9 cellular contexts compared by ENCODE assay signal in the genomic region with DNA sequence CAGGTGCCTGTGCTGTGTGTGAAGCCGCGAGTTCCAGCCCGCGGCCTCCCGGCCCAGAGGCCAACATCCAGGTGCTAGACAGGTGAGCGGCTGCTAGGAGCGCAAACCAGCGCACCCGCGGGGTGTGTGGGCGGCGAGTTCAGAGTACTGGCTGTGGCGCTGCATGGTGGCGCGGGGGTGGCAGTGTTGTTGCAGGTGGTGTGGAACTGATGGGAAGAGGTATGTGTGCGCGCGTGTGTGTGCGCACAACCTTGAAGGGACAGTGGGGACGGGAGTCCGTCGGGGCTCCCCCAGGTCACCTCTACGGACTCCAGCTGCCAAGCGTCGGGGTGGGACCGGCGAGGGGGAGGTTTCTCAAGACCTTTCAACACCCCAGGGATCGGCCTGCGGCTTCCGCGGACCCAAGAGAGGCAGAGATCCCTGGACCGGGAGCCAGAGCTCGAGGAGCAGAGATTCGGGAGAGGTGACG. TPM values are rescaled to one million over a fixed set of nuclear protein-coding genes. Genes with fewer than 3 reads are reported as not detected.
DNase-seq lines count a peak whose midpoint lies in the region; ATAC-seq and TF ChIP-seq lines count a peak whose summit lies in the region.
"Had no signal": no experiment of that assay in that cellular context is flagged by ENCODE, and none has a peak within 500 bp of the region (broad histone marks: within the 10 kb centered on the region; RNA-seq: fewer than 3 reads in every experiment).

No MANE protein-coding gene starts in this region.

- H3K4me3 ChIP-seq in NB4 (ENCODE audit: low read depth, low read length) = no peak overlapping the region

- peak; percentile 22 for DNase-seq in NB4 (ENCODE audit: low read depth)
- DNase-seq in activated T-cell treated with anti-CD3 and anti-CD28 coated beads, Interleukin-2, amount 50 U/mL, for 72 hours = peak; percentile 50 to 67
- peak; percentile 62 for DNase-seq in left kidney (ENCODE audit: low read depth, low spot score)
- peak; percentile 36 for DNase-seq in stimulated activated naive CD4-positive, alpha-beta T cell treated with Interleukin-2 at 50 U/mL for 16 hours (lab: John Stamatoyannopoulos, UW)
- no peak for DNase-seq in kidney glomerular epithelial cell (lab: John Stamatoyannopoulos, UW)
- DNase-seq in activated gamma-delta T cell treated with Interleukin-2 at 50 U/mL for 16 hours = no peak
- DNase-seq in GM10266 (ENCODE audit: extremely low spot score) = no peak

- H3K27ac Mint-ChIP-seq in activated T-cell treated with anti-CD3 and anti-CD28 coated beads, Interleukin-2, amount 50 U/mL, for 72 hours = no peak overlapping the region

- peaks cover 90% of the 10 kb centered on the region for H3K27me3 Mint-ChIP-seq in activated T-cell treated with anti-CD3 and anti-CD28 coated beads, Interleukin-2, amount 50 U/mL, for 72 hours (ENCODE audit: low read depth)

- H3K9me3 Mint-ChIP-seq in activated T-cell treated with anti-CD3 and anti-CD28 coated beads, Interleukin-2, amount 50 U/mL, for 72 hours = no peaks in the 10 kb centered on the region

- H3K4me1 Mint-ChIP-seq in activated T-cell treated with anti-CD3 and anti-CD28 coated beads, Interleukin-2, amount 50 U/mL, for 72 hours (ENCODE audit: low read depth) = peaks cover 37% of the 10 kb centered on the region

- H3K4me3 Mint-ChIP-seq in activated T-cell treated with anti-CD3 and anti-CD28 coated beads, Interleukin-2, amount 50 U/mL, for 72 hours = peak overlapping the region; percentile 71 to 83

- TF ChIP-seq CTCF in NB4 (IDR thresholded peaks at IDR 0.05; ENCODE audit: low read depth, low read length) (no peak), GM10266 (IDR thresholded peaks at IDR 0.05; ENCODE audit: control insufficient read depth, insufficient read depth, low read depth, missing control alignments) (no peak)

- no peak for TF ChIP-seq POLR2A in NB4 (IDR thresholded peaks at IDR 0.05; ENCODE audit: extremely low read depth, insufficient read length)

- ATAC-seq in activated T-cell treated with anti-CD3 and anti-CD28 coated beads, Interleukin-2, amount 50 U/mL, for 72 hours (replicated peaks in 1 of 2) = peak; percentile 59 to 63
- no peak for ATAC-seq in HG02981 (IDR thresholded peaks at IDR 0.05; ENCODE audit: unreplicated experiment)

- H3K36me3 Mint-ChIP-seq in activated T-cell treated with anti-CD3 and anti-CD28 coated beads, Interleukin-2, amount 50 U/mL, for 72 hours (ENCODE audit: insufficient read depth in 2 of 2) = peaks cover 2 to 5% of the 10 kb centered on the region in 2 donors

RNA-seq across cellular contexts. Expression of gene DMBX1, which starts 0.4 kb away (rescaled TPM):
- total RNA-seq in activated T-cell treated with anti-CD3 and anti-CD28 coated beads, Interleukin-2, amount 50 U/mL, for 72 hours = under 1 TPM in 1 of 2 donors, not detected in 1; 0.37 TPM
- total RNA-seq: LHCN-M2 had no signal

Comparison
In these comparisons a context has a peak if more than half of its experiments do, and no peak if none do; other contexts are left out.
1. DNase-seq: peak in NB4 (single experiment), activated T-cell treated with anti-CD3 and anti-CD28 coated beads, Interleukin-2, amount 50 U/mL, for 72 hours (2 of 2), left kidney (single experiment) and stimulated activated naive CD4-positive, alpha-beta T cell treated with Interleukin-2 at 50 U/mL for 16 hours (single experiment); none in kidney glomerular epithelial cell (single experiment), activated gamma-delta T cell treated with Interleukin-2 at 50 U/mL for 16 hours (single experiment) and GM10266 (single experiment).